Comparison of ENCODE assay signal across 23 cellular contexts in the genomic region with DNA sequence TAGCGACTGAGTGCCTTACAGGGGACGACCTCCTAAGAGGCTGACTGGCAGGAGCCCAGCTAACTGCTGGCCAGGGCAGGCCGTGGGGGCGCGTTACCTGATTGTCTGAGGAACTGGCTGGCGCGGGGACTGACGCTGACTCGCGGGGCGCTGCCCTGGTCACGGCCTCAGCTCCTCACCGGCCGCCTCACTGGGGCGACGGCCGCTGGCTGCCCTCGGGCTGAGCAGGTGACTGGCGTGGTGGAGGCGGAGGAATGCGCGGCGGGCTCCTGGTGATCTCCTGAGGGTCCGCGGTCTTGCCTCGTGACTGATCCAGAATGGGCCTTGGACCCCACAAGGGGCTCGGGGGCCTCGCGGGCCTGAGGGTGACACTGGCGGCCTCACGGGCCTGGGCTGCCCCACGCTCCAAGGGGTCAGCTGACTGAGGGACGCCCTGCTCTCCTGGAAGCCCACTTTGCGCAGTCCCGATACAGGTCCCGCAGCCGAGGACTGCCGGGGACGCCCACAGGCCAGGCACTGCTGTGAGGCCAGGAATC. TPM values are rescaled to one million over a fixed set of nuclear protein-coding genes. Genes with fewer than 3 reads are reported as not detected.
"Had no signal": no experiment of that assay in that cellular context is flagged by ENCODE, and none has a peak within 500 bp of the region (broad histone marks: within the 10 kb centered on the region; RNA-seq: fewer than 3 reads in every experiment).

No MANE protein-coding gene starts in this region.

- H3K27ac ChIP-seq: coronary artery, esophagus squamous epithelium, gastrocnemius medialis, thyroid gland, upper lobe of right lung had no signal

- ATAC-seq: gastrocnemius medialis, left colon, mucosa of descending colon, upper lobe of right lung had no signal

- H3K36me3 ChIP-seq: esophagus squamous epithelium, gastrocnemius medialis, thyroid gland, upper lobe of right lung had no signal

- H3K4me3 ChIP-seq: coronary artery, esophagus squamous epithelium, gastrocnemius medialis, mucosa of descending colon, thyroid gland, upper lobe of right lung had no signal

- H3K9me3 Mint-ChIP-seq: activated naive CD4-positive, alpha-beta T cell treated with anti-CD3 and anti-CD28 coated beads, Interleukin-2, amount 10 ng/mL, durations not matched to agents 7 days and 5 days; endodermal cell had no signal

- H3K27ac Mint-ChIP-seq: activated naive CD4-positive, alpha-beta T cell treated with anti-CD3 and anti-CD28 coated beads, Interleukin-2, amount 10 ng/mL, durations not matched to agents 7 days and 5 days; endodermal cell; naive B cell had no signal

- H3K4me1 ChIP-seq: esophagus squamous epithelium, gastrocnemius medialis, thyroid gland, upper lobe of right lung had no signal

- H3K36me3 Mint-ChIP-seq: activated naive CD4-positive, alpha-beta T cell treated with anti-CD3 and anti-CD28 coated beads, Interleukin-2, amount 10 ng/mL, durations not matched to agents 7 days and 5 days had no signal

- H3K27me3 ChIP-seq: gastrocnemius medialis had no signal

- DNase-seq: activated CD4-positive, alpha-beta T cell treated with anti-CD3 and anti-CD28 coated beads, Interleukin-2, amount 50 U/mL, for 1 hour; activated CD4-positive, CD25-positive, alpha-beta regulatory T cell treated with anti-CD3 and anti-CD28 coated beads, Interleukin-2, amount 50 U/mL, for 72 hours; activated CD8-positive, alpha-beta T cell treated with anti-CD3 and anti-CD28 coated beads, Interleukin-2, amount 10 ng/mL, durations not matched to agents 7 days and 5 days; activated naive CD4-positive, alpha-beta T cell treated with anti-CD3 and anti-CD28 coated beads, Interleukin-2, amount 10 ng/mL, durations not matched to agents 7 days and 5 days; activated T-cell treated with anti-CD3 and anti-CD28 coated beads, Interleukin-2, amount 50 U/mL, for 48 hours; esophagus squamous epithelium; gastrocnemius medialis; hippocampal formation; left colon; mucosa of descending colon; naive B cell; stimulated activated CD4-positive, alpha-beta T cell treated with anti-CD3 and anti-CD28 coated beads, Interleukin-4, amount 100 ng/mL, for 24 hours; stimulated activated naive CD4-positive, alpha-beta T cell treated with Interleukin-2 at 50 U/mL for 16 hours; upper lobe of right lung had no signal

- H3K9me3 ChIP-seq: esophagus squamous epithelium, gastrocnemius medialis, mucosa of descending colon, thyroid gland, upper lobe of right lung had no signal

- H3K4me1 Mint-ChIP-seq: endodermal cell had no signal

- H3K4me3 Mint-ChIP-seq: activated CD8-positive, alpha-beta T cell treated with anti-CD3 and anti-CD28 coated beads, Interleukin-2, amount 10 ng/mL, durations not matched to agents 7 days and 5 days; activated naive CD4-positive, alpha-beta T cell treated with anti-CD3 and anti-CD28 coated beads, Interleukin-2, amount 10 ng/mL, durations not matched to agents 7 days and 5 days; endodermal cell had no signal

RNA-seq across cellular contexts. Expression of gene SIGLEC7, which starts 39.3 kb away (rescaled TPM):
- total RNA-seq: activated CD8-positive, alpha-beta T cell treated with anti-CD3 and anti-CD28 coated beads, Interleukin-2, amount 10 ng/mL, durations not matched to agents 7 days and 5 days; bronchial epithelial cell; endodermal cell; lower leg skin; renal cortical epithelial cell; T-helper 2 cell treated with Interferon-gamma antibody and Interleukin-4, amounts not matched to agents 100 ng/mL and 5 ng/mL, for 36 hours had no signal
- polyA plus RNA-seq: keratinocyte, neural cell had no signal

RNA-seq across cellular contexts. Expression of gene CD33, which starts 43.4 kb away (rescaled TPM):
- total RNA-seq: bronchial epithelial cell, endodermal cell, renal cortical epithelial cell had no signal
- polyA plus RNA-seq: neural cell had no signal

RNA-seq across cellular contexts. Expression of gene SIGLEC9, which starts 56.7 kb away (rescaled TPM):
- total RNA-seq: bronchial epithelial cell, endodermal cell, renal cortical epithelial cell had no signal
- polyA plus RNA-seq: keratinocyte, neural cell had no signal
